ENCODE assay signal across 11 cellular contexts in genomic region chr19:47511128-47511517, GRCh38. TPM values are rescaled to one million over a fixed set of nuclear protein-coding genes. Genes with fewer than 3 reads are reported as not detected.
DNase-seq lines count a peak whose midpoint lies in the region; ATAC-seq, FAIRE-seq and TF ChIP-seq lines count a peak whose summit lies in the region.
"Had no signal": no experiment of that assay in that cellular context is flagged by ENCODE, and none has a peak within 500 bp of the region (broad histone marks: within the 10 kb centered on the region; RNA-seq: fewer than 3 reads in every experiment).

No MANE protein-coding gene starts in this region.

- CTCF ChIA-PET in GM12878 (lab: Yijun Ruan, JAX) = interaction anchor here (1.2 to 2.2 kb wide), 2 partner anchors 22 to 74 kb away, joined by 3 to 7 read pairs; no protein-coding TSS in a partner anchor

- no peak for ATAC-seq in GM12878

- POLR2A ChIA-PET in GM12878 (lab: Charles Lee) = interaction anchor here (0.6 to 0.8 kb wide), 2 partner anchors 23 to 29 kb away, joined by 3 to 4 read pairs; no protein-coding TSS in a partner anchor

- H3K9me3 ChIP-seq in GM12878 (replicated peaks; ENCODE audit: control insufficient read depth, insufficient read depth, low read length) = no peaks in the 10 kb centered on the region
- H3K9me3 ChIP-seq in hepatocyte (ENCODE audit: low read depth) = no peaks in the 10 kb centered on the region
- H3K9me3 ChIP-seq in spleen = no peaks in the 10 kb centered on the region
- H3K9me3 ChIP-seq: neutrophil had no signal

- BruUV-seq in GM12878 (replicated peaks; lab: Mats Ljungman, UMichigan) = no TSS peak

- TF ChIP-seq CTCF in GM12878 (IDR thresholded peaks at IDR 0.05 in 2 of 3, conservative IDR thresholded peaks at IDR 0.05 in 1 of 3; ENCODE audit: control insufficient read depth in 2 of 3, extremely low read depth in 1 of 3, insufficient read depth in 1 of 3, low read depth in 3 of 3, low read length in 3 of 3) (no peak), hepatocyte (IDR thresholded peaks at IDR 0.05; ENCODE audit: poor library complexity) (no peak), spleen (IDR thresholded peaks at IDR 0.05 in 8 of 11, conservative IDR thresholded peaks at IDR 0.05 in 3 of 11) (no peak)

- H3K4me3 ChIP-seq in GM12878 (no peak overlapping the region), hepatocyte (no peak overlapping the region), spleen (peak overlapping the region in 1 of 8 donors; percentile 84), H7 (ENCODE audit: insufficient read depth, low read depth, low read length) (no peak overlapping the region)

- RAD21 ChIA-PET in GM12878 (lab: Charles Lee; ENCODE audit: unreplicated experiment) = no interaction called here

- H3K9ac ChIP-seq in GM12878 (ENCODE audit: control insufficient read depth, insufficient read depth, low read length) = no peak overlapping the region

- H4K20me1 ChIP-seq in GM12878 (ENCODE audit: control insufficient read depth, insufficient read depth) = no peaks in the 10 kb centered on the region; the same call in 1 of the 2 replicates
- peaks cover 58% of the 10 kb centered on the region for H4K20me1 ChIP-seq in hepatocyte (ENCODE audit: insufficient read depth, poor library complexity, severe bottlenecking)

- 0 out of 2 replicates have a peak overlapping the region, but pooled peaks have one; percentile 1 for H3K4me2 ChIP-seq in GM12878 (ENCODE audit: control insufficient read depth, insufficient read depth)
- peak overlapping the region; percentile 92 for H3K4me2 ChIP-seq in hepatocyte

- H3K9me2 ChIP-seq in hepatocyte (replicated peaks; ENCODE audit: insufficient read depth) = no peaks in the 10 kb centered on the region

- TF ChIP-seq RAD21 in GM12878 (IDR thresholded peaks at IDR 0.05; ENCODE audit: insufficient read depth, low read depth, low read length) = no peak

- no peak overlapping the region for H3K27ac ChIP-seq in GM12878 (ENCODE audit: control insufficient read depth, insufficient read depth)
- peak overlapping the region; percentile 97 for H3K27ac ChIP-seq in hepatocyte
- peak overlapping the region; percentile 38 to 98 (median 66) for H3K27ac ChIP-seq in spleen

- SMC1A ChIA-PET in GM12878 (lab: Charles Lee; ENCODE audit: uncharacterized antibody, unreplicated experiment) = interaction anchor here (3.2 kb wide), 1 partner anchor 27 kb away, joined by 16 read pairs; the partner anchor contains the start of gene KPTN

- DNase-seq in G401 (ENCODE audit: low spot score) (peak; percentile 81), GM12878 (ENCODE audit: low read depth, low spot score) (no peak), hepatocyte (ENCODE audit: low spot score) (no peak), spleen (no peak), DMS79 (lab: John Stamatoyannopoulos, UW) (no peak), posterior vena cava (ENCODE audit: low spot score) (no peak), H7 (no peak)
- no peak for DNase-seq in central memory CD4-positive, alpha-beta T cell
- DNase-seq: dermis blood vessel endothelial cell, NCI-H2029 had no signal

- peaks cover 12% of the 10 kb centered on the region for H3K4me1 ChIP-seq in GM12878 (ENCODE audit: control insufficient read depth, insufficient read depth, low read length)
- H3K4me1 ChIP-seq in hepatocyte (ENCODE audit: insufficient read depth) = peaks cover 29% of the 10 kb centered on the region
- H3K4me1 ChIP-seq in spleen = peaks cover 50 to 91% (median 83%) of the 10 kb centered on the region in 6 donors

- no peaks in the 10 kb centered on the region for H3K27me3 ChIP-seq in GM12878 (replicated peaks in 1 of 2; ENCODE audit: control insufficient read depth in 2 of 2, insufficient read depth in 2 of 2, low read length in 1 of 2)
- H3K27me3 ChIP-seq in hepatocyte = no peaks in the 10 kb centered on the region
- H3K27me3 ChIP-seq in spleen (replicated peaks in 1 of 7) = no peaks in the 10 kb centered on the region
- H3K27me3 ChIP-seq in H7 (ENCODE audit: control insufficient read depth, insufficient read depth, low read length) = no peaks in the 10 kb centered on the region
- H3K27me3 ChIP-seq: neutrophil had no signal

- no peak for TF ChIP-seq EP300 in GM12878 (IDR thresholded peaks at IDR 0.05; ENCODE audit: borderline replicate concordance in 1 of 2, control insufficient read depth in 1 of 2, low read depth in 2 of 2, low read length in 2 of 2)

- in situ Hi-C loops in G401 (cut with HindIII; ENCODE audit: low sequenced_read_pairs) = no loop called here
- in situ Hi-C loops in GM12878 (cut with MboI) = no loop called here

- FAIRE-seq in GM12878 (lab: Jason Lieb, UNC) = no peak

- TF ChIP-seq POLR2A in GM12878 (IDR thresholded peaks at IDR 0.05; ENCODE audit: low read depth, low read length) = no peak
- TF ChIP-seq POLR2A in spleen (IDR thresholded peaks at IDR 0.05) = no peak

- H3K79me2 ChIP-seq in GM12878 (ENCODE audit: control insufficient read depth, insufficient read depth, low read length) (peaks cover 73% of the 10 kb centered on the region), hepatocyte (peaks cover 82% of the 10 kb centered on the region)

- no peak overlapping the region for H2AFZ ChIP-seq in GM12878 (ENCODE audit: control insufficient read depth, low read depth, low read length)
- no peak overlapping the region for H2AFZ ChIP-seq in hepatocyte

- intact Hi-C loops in GM12878 (cut with micrococcal nuclease; ENCODE audit: unreplicated experiment) = loop anchor here (10.0 kb wide), 1 partner anchor 226 kb away; no protein-coding TSS in a partner anchor
- intact Hi-C loops in spleen (cut with DNase I; ENCODE audit: low total_unique reads) = no loop called here
- intact Hi-C loops in posterior vena cava (cut with DNase I) = no loop called here

- 95% methylated on average over 6 of the region's 6 CpGs for WGBS in GM12878 (ENCODE audit: insufficient coverage, insufficient replicate concordance, low lambda C conversion rate, missing lambda C conversion rate)
- 92% methylated on average over 6 of the region's 6 CpGs for WGBS in hepatocyte (ENCODE audit: low lambda C conversion rate, missing lambda C conversion rate)
- WGBS in spleen, 5 donors = 39 to 77% (median 71%) methylated on average over 3 to 6 of the region's 6 CpGs

- H3K36me3 ChIP-seq in GM12878 (ENCODE audit: control insufficient read depth in 2 of 2, insufficient read depth in 2 of 2, low read length in 1 of 2) (peaks cover 10 to 12% of the 10 kb centered on the region in 2 experiments; a peak in 3 of 4 replicates), hepatocyte (replicated peaks; ENCODE audit: insufficient read depth, low read depth) (no peaks in the 10 kb centered on the region), spleen (peaks cover 0 to 49% (median 5%) of the 10 kb centered on the region in 6 donors), H7 (replicated peaks; ENCODE audit: control insufficient read depth, insufficient read depth, low read length) (no peaks in the 10 kb centered on the region)

RNA-seq across cellular contexts. Expression of gene NAPA, which starts 3.7 kb away (rescaled TPM):
- 54.7 and 75.9 TPM in 2 replicates for total RNA-seq in G401 (2014; rRNA removed; shearing (Covaris generic))
- 18.9 and 30.0 TPM in 2 replicates for total RNA-seq in GM12878 (2013; cell fraction: nucleolus; rRNA removed)
- total RNA-seq in GM12878 (2014; rRNA removed) (95.1 and 106 TPM in 2 replicates), GM12878 (2014; rRNA removed; fragmentation: Illumina TruSeq; extraction: Trizol) (49.2 and 50.1 TPM in 2 replicates), GM12878 (2021) (95.1 and 98.1 TPM in 2 replicates), hepatocyte (89.8 and 106 TPM in 2 replicates), spleen (100 to 1,000 TPM in 3 of 7 donors, 10 to 100 TPM in 4; 85.8 to 171 (median 98.1) TPM), posterior vena cava (10 to 100 TPM; 75.8 to 83.8 TPM)
- 38.7 TPM for polyA plus RNA-seq in GM12878 (2011; ENCODE audit: low read depth)
- polyA plus RNA-seq in GM12878 (2011; rRNA removed) (71.9 and 121 TPM in 2 replicates), GM12878 (2014; fragmentation: Illumina TruSeq; extraction: Trizol) (38.0 and 74.6 TPM in 2 replicates), GM12878 (2014; fragmentation: Nextera tagmentation; extraction: Ambion mirVana) (10 to 100 TPM in 1 of 2 experiments, 1 to 10 TPM in 1; 8.2 to 17.4 TPM), GM12878 (2014; rRNA removed) (138 and 149 TPM in 2 replicates), GM12878 (2016; fragmentation: Nextera tagmentation; extraction: Ambion mirVana) (100 to 1,000 TPM; 175 to 193 TPM), hepatocyte (192 and 229 TPM in 2 replicates), spleen (10 to 100 TPM; 51.3 to 64.1 (median 56.6) TPM)
- 116 and 157 TPM in 2 replicates for polyA plus RNA-seq in GM12878 (2011; cell fraction: cytosol; rRNA removed)
- polyA plus RNA-seq in GM12878 (2011; cell fraction: nucleus; rRNA removed) = 116 and 132 TPM in 2 replicates
- 69.6 and 75.3 TPM in 2 replicates for polyA plus RNA-seq in GM12878 (2012)
- 97.4 and 134 TPM in 2 replicates for polyA minus RNA-seq in GM12878 (2011; rRNA and poly(A)+ RNA removed)
- 53.1 and 76.0 TPM in 2 replicates for polyA minus RNA-seq in GM12878 (2011; cell fraction: cytosol; rRNA and poly(A)+ RNA removed)
- 31.8 and 40.2 TPM in 2 replicates for polyA minus RNA-seq in GM12878 (2011; cell fraction: nucleus; rRNA and poly(A)+ RNA removed)
- 82.1 and 98.3 TPM in 2 replicates for total RNA-seq in H7 (2014; rRNA removed; shearing (Covaris generic))

RNA-seq across cellular contexts. Expression of gene KPTN, which starts 27.1 kb away (rescaled TPM):
- 31.5 and 44.5 TPM in 2 replicates for total RNA-seq in G401 (2014; rRNA removed; shearing (Covaris generic))
- total RNA-seq in GM12878 (2013; cell fraction: nucleolus; rRNA removed) = 1.7 and 2.0 TPM in 2 replicates
- total RNA-seq in GM12878 (2014; rRNA removed) (5.4 and 5.6 TPM in 2 replicates), GM12878 (2014; rRNA removed; fragmentation: Illumina TruSeq; extraction: Trizol) (3.4 and 4.2 TPM in 2 replicates), GM12878 (2021) (9.2 and 10.6 TPM in 2 replicates), hepatocyte (8.3 and 10.1 TPM in 2 replicates), spleen (10 to 100 TPM in 2 of 7 donors, 1 to 10 TPM in 5; 3.9 to 12.4 (median 7.4) TPM), posterior vena cava (1 to 10 TPM; 6.5 to 7.9 TPM)
- polyA plus RNA-seq in GM12878 (2011; ENCODE audit: low read depth) = 5.3 TPM
- polyA plus RNA-seq in GM12878 (2011; rRNA removed) (1.9 and 5.1 TPM in 2 replicates), GM12878 (2014; fragmentation: Illumina TruSeq; extraction: Trizol) (6.6 and 6.7 TPM in 2 replicates), GM12878 (2014; fragmentation: Nextera tagmentation; extraction: Ambion mirVana) (1 to 10 TPM in 1 of 2 experiments, under 1 TPM in 1; 0.60 to 2.1 TPM), GM12878 (2014; rRNA removed) (7.4 and 8.7 TPM in 2 replicates), GM12878 (2016; fragmentation: Nextera tagmentation; extraction: Ambion mirVana) (10 to 100 TPM in 1 of 2 experiments, 1 to 10 TPM in 1; 10.0 to 10.1 TPM), hepatocyte (22.6 and 25.4 TPM in 2 replicates), spleen (10 to 100 TPM; 15.0 to 36.3 (median 25.7) TPM)
- 5.7 and 6.3 TPM in 2 replicates for polyA plus RNA-seq in GM12878 (2011; cell fraction: cytosol; rRNA removed)
- polyA plus RNA-seq in GM12878 (2011; cell fraction: nucleus; rRNA removed) = 20.2 and 22.2 TPM in 2 replicates
- 5.7 and 6.7 TPM in 2 replicates for polyA plus RNA-seq in GM12878 (2012)
- polyA minus RNA-seq in GM12878 (2011; rRNA and poly(A)+ RNA removed) = 2.4 and 2.8 TPM in 2 replicates
- polyA minus RNA-seq in GM12878 (2011; cell fraction: cytosol; rRNA and poly(A)+ RNA removed) = 2.0 and 4.6 TPM in 2 replicates
- polyA minus RNA-seq in GM12878 (2011; cell fraction: nucleus; rRNA and poly(A)+ RNA removed) = 1.1 and 2.6 TPM in 2 replicates
- total RNA-seq in H7 (2014; rRNA removed; shearing (Covaris generic)) = 9.9 and 10.5 TPM in 2 replicates

RNA-seq across cellular contexts. Expression of gene SLC8A2, which starts 39.4 kb away (rescaled TPM):
- 3.5 and 3.8 TPM in 2 replicates for total RNA-seq in G401 (2014; rRNA removed; shearing (Covaris generic))
- not detected in 2 replicates for total RNA-seq in GM12878 (2013; cell fraction: nucleolus; rRNA removed)
- total RNA-seq in GM12878 (2014; rRNA removed) = not detected in 2 replicates
- total RNA-seq in GM12878 (2014; rRNA removed; fragmentation: Illumina TruSeq; extraction: Trizol) = not detected in 2 replicates
- not detected in 2 replicates for total RNA-seq in GM12878 (2021)
- polyA plus RNA-seq in GM12878 (2011; ENCODE audit: low read depth) = not detected
- polyA plus RNA-seq in GM12878 (2011; rRNA removed) = not detected in 2 replicates
- 0.18 TPM in 1 of 2 replicates, not detected in the other for polyA plus RNA-seq in GM12878 (2011; cell fraction: cytosol; rRNA removed)
- polyA plus RNA-seq in GM12878 (2011; cell fraction: nucleus; rRNA removed) = 0.03 and 0.06 TPM in 2 replicates
- polyA plus RNA-seq in GM12878 (2012) = 0.03 and 0.06 TPM in 2 replicates
- polyA plus RNA-seq in GM12878 (2014; fragmentation: Illumina TruSeq; extraction: Trizol) = not detected in 2 replicates
- polyA plus RNA-seq in GM12878 (2014; fragmentation: Nextera tagmentation; extraction: Ambion mirVana) = not detected
- not detected in 2 replicates for polyA plus RNA-seq in GM12878 (2014; rRNA removed)
- not detected for polyA plus RNA-seq in GM12878 (2016; fragmentation: Nextera tagmentation; extraction: Ambion mirVana)
- not detected in 2 replicates for polyA minus RNA-seq in GM12878 (2011; rRNA and poly(A)+ RNA removed)
- polyA minus RNA-seq in GM12878 (2011; cell fraction: cytosol; rRNA and poly(A)+ RNA removed) = not detected in 2 replicates
- polyA minus RNA-seq in GM12878 (2011; cell fraction: nucleus; rRNA and poly(A)+ RNA removed) = not detected in 2 replicates
- total RNA-seq in hepatocyte = 1.1 and 1.2 TPM in 2 replicates
- 0.24 and 0.40 TPM in 2 replicates for polyA plus RNA-seq in hepatocyte
- total RNA-seq in spleen = not detected
- polyA plus RNA-seq in spleen = under 1 TPM in 2 of 3 donors, not detected in 1; 0.02 to 0.19 TPM
- total RNA-seq in posterior vena cava = under 1 TPM; 0.56 to 0.67 TPM
- 6.7 and 10.3 TPM in 2 replicates for total RNA-seq in H7 (2014; rRNA removed; shearing (Covaris generic))
